ENCODE assay signal across 8 cellular contexts in the genomic region with DNA sequence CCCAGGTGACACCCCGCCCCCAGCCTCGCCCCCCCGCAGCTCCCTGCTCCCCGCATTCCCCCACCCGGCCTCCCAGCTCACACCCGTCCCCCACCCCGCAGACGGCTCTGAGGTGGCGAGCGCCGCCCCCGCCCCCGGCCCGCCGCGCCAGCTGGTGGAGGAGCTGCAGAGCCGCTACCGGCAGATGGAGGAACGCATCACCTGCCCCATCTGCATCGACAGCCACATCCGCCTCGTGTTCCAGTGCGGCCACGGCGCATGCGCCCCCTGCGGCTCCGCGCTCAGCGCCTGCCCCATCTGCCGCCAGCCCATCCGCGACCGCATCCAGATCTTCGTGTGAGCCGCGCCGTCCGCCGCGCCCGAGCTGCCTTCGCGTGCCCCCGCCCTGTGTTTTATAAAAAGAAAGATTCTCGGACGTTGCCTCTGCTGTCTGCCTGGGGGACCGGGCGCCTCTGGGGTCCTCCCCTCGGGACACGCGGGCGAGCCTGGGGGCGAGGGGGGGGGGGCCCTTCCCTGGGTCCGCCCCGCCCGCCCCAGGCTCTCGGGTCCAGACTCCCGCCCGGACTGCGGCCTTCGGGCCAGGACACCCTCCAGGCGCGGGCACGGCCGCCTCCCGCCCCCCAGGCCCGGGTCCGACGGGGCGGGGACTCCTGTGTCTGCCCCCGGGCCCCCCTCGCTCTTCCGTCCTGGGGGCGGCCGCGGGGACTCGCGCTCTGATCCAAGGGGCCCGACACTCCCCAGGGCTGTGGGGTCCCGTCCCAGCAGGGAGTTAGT. TPM values are rescaled to one million over a fixed set of nuclear protein-coding genes. Genes with fewer than 3 reads are reported as not detected.
A peak's percentile ranks its signal among the peaks of the same experiment; 100 is the strongest.
DNase-seq lines count a peak whose midpoint lies in the region; ATAC-seq, FAIRE-seq and TF ChIP-seq lines count a peak whose summit lies in the region.

No MANE protein-coding gene starts in this region.

- H3K27ac ChIP-seq in kidney (ENCODE audit: low read depth in 2 of 2, low read length in 2 of 2) = peak overlapping the region; percentile 51 to 77

- H3K36me3 ChIP-seq in kidney (ENCODE audit: control insufficient read depth in 1 of 2, insufficient read depth in 2 of 2, low read length in 2 of 2) = no peaks in the 10 kb centered on the region

- peak; percentile 43 for ATAC-seq in GM19025 (IDR thresholded peaks at IDR 0.05; ENCODE audit: low read depth, unreplicated experiment)
- peak; percentile 51 for ATAC-seq in HG03460 (IDR thresholded peaks at IDR 0.05; ENCODE audit: unreplicated experiment)
- no peak for ATAC-seq in HG03095 (IDR thresholded peaks at IDR 0.05; ENCODE audit: unreplicated experiment)

- peaks cover 2% of the 10 kb centered on the region for H3K4me1 Mint-ChIP-seq in T-helper 2 cell treated with Interferon-gamma antibody and Interleukin-4, amounts not matched to agents 5 μg/mL and 100 μg/mL, for 36 hours (ENCODE audit: low read depth)

- H3K9ac ChIP-seq in kidney (ENCODE audit: low read length in 2 of 2) = no peak overlapping the region

- H3K4me3 Mint-ChIP-seq in T-helper 2 cell treated with Interferon-gamma antibody and Interleukin-4, amounts not matched to agents 5 μg/mL and 100 μg/mL, for 36 hours = peak overlapping the region; percentile 83

- FAIRE-seq in kidney (lab: Jason Lieb, UNC) = no peak
- FAIRE-seq in H54 (lab: Jason Lieb, UNC) = no peak

- H3K4me1 ChIP-seq in kidney (ENCODE audit: control insufficient read depth in 1 of 2, insufficient read depth in 1 of 2, low read depth in 1 of 2, low read length in 2 of 2) = no peaks in the 10 kb centered on the region

- no peaks in the 10 kb centered on the region for H3K9me3 ChIP-seq in kidney (ENCODE audit: control insufficient read depth in 1 of 2, low read length in 2 of 2)

- peak overlapping the region; percentile 90 for H3K27ac Mint-ChIP-seq in T-helper 2 cell treated with Interferon-gamma antibody and Interleukin-4, amounts not matched to agents 5 μg/mL and 100 μg/mL, for 36 hours

- H3K27me3 Mint-ChIP-seq in T-helper 2 cell treated with Interferon-gamma antibody and Interleukin-4, amounts not matched to agents 5 μg/mL and 100 μg/mL, for 36 hours (ENCODE audit: low read depth) = peaks cover 4% of the 10 kb centered on the region

- H3K4me3 ChIP-seq in kidney (ENCODE audit: low read length in 2 of 2) = no peak overlapping the region

- DNase-seq in T-helper 2 cell treated with Interferon-gamma antibody and Interleukin-4, amounts not matched to agents 5 μg/mL and 100 μg/mL, for 36 hours (ENCODE audit: low spot score) = peak; percentile 93
- DNase-seq in astrocyte of the hippocampus (ENCODE audit: low read depth, low spot score) (peak; percentile 83), kidney (peak; percentile 95), H54 (ENCODE audit: insufficient read length, low spot score) (no peak)
- peak; percentile 81 to 89 (median 84) for DNase-seq in stimulated activated CD4-positive, alpha-beta T cell treated with anti-CD3 and anti-CD28 coated beads, TNF-alpha, amount 100 ng/mL, for 48 hours (ENCODE audit: low read depth in 3 of 3)

- TF ChIP-seq CTCF in kidney (IDR thresholded peaks at IDR 0.05; ENCODE audit: borderline replicate concordance, extremely low read depth, insufficient read depth) = no peak

- peaks cover 2% of the 10 kb centered on the region for H3K36me3 Mint-ChIP-seq in T-helper 2 cell treated with Interferon-gamma antibody and Interleukin-4, amounts not matched to agents 5 μg/mL and 100 μg/mL, for 36 hours (ENCODE audit: low read depth)

- no peaks in the 10 kb centered on the region for H3K9me3 Mint-ChIP-seq in T-helper 2 cell treated with Interferon-gamma antibody and Interleukin-4, amounts not matched to agents 5 μg/mL and 100 μg/mL, for 36 hours

- intact Hi-C loops in kidney (cut with DNase I) = no loop called here

- no peak for TF ChIP-seq POLR2A in H54 (IDR thresholded peaks at IDR 0.05; ENCODE audit: low read depth, low read length)

RNA-seq across cellular contexts. Expression of gene MMP23B, which starts 1.6 kb away (rescaled TPM):
- total RNA-seq in kidney = 7.1 TPM
- 4.0 TPM for polyA plus RNA-seq in kidney (ENCODE audit: insufficient read depth, low read depth, low replicate concordance)

RNA-seq across cellular contexts. Expression of gene MIB2, which starts 15.1 kb away (rescaled TPM):
- total RNA-seq in kidney = 61.6 TPM
- 35.6 TPM for polyA plus RNA-seq in kidney (ENCODE audit: insufficient read depth, low read depth, low replicate concordance)

RNA-seq across cellular contexts. Expression of gene CDK11B, which starts 28.4 kb away (rescaled TPM):
- 24.0 TPM for total RNA-seq in kidney
- 13.9 TPM for polyA plus RNA-seq in kidney (ENCODE audit: insufficient read depth, low read depth, low replicate concordance)

RNA-seq across cellular contexts. Expression of gene FNDC10, which starts 30.4 kb away (rescaled TPM):
- 2.6 TPM for total RNA-seq in kidney
- 18.2 TPM for polyA plus RNA-seq in kidney (ENCODE audit: insufficient read depth, low read depth, low replicate concordance)

RNA-seq across cellular contexts. Expression of gene SSU72, which starts 55.7 kb away (rescaled TPM):
- 102 TPM for total RNA-seq in kidney
- 143 TPM for polyA plus RNA-seq in kidney (ENCODE audit: insufficient read depth, low read depth, low replicate concordance)
